In genomic region chr22:46148885-46149492, GRCh38 we compare ENCODE assay signal across 8 cellular contexts. TPM values are rescaled to one million over a fixed set of nuclear protein-coding genes. Genes with fewer than 3 reads are reported as not detected.
A peak's percentile ranks its signal among the peaks of the same experiment; 100 is the strongest.
DNase-seq lines count a peak whose midpoint lies in the region; ATAC-seq, FAIRE-seq and TF ChIP-seq lines count a peak whose summit lies in the region.

No MANE protein-coding gene starts in this region.

- intact Hi-C loops in activated CD8-positive, alpha-beta T cell treated with anti-CD3 and anti-CD28 coated beads for 36 hours (cut with micrococcal nuclease) = no loop called here

- H3K36me3 ChIP-seq in H7 (replicated peaks; ENCODE audit: control insufficient read depth, insufficient read depth, low read length) (no peaks in the 10 kb centered on the region), iPS-15b (ENCODE audit: control insufficient read depth, insufficient read depth, low read length) (no peaks in the 10 kb centered on the region), small intestine (ENCODE audit: control insufficient read depth in 2 of 2, insufficient read depth in 2 of 2, low read length in 2 of 2) (peaks cover 0 to 3% of the 10 kb centered on the region in 2 donors)

- no peak for ATAC-seq in activated CD8-positive, alpha-beta T cell treated with anti-CD3 and anti-CD28 coated beads for 36 hours
- ATAC-seq in GM21390 (IDR thresholded peaks at IDR 0.05; ENCODE audit: unreplicated experiment) (no peak), GM21381 (IDR thresholded peaks at IDR 0.05; ENCODE audit: unreplicated experiment) (no peak)

- FAIRE-seq in small intestine (lab: Jason Lieb, UNC) = no peak

- peak overlapping the region; percentile 96 to 97 for H3K27ac ChIP-seq in small intestine (ENCODE audit: low read depth in 1 of 2, low read length in 1 of 2)

- H3K4me1 Mint-ChIP-seq in activated CD8-positive, alpha-beta T cell treated with anti-CD3 and anti-CD28 coated beads for 36 hours (ENCODE audit: low read depth) = peaks cover 13% of the 10 kb centered on the region

- no peak overlapping the region for H3K9ac ChIP-seq in iPS-15b (ENCODE audit: low read depth, low read length)

- peak overlapping the region; percentile 70 for H3K4me3 Mint-ChIP-seq in activated CD8-positive, alpha-beta T cell treated with anti-CD3 and anti-CD28 coated beads for 36 hours

- peaks cover 51% of the 10 kb centered on the region for H3K27me3 ChIP-seq in H7 (ENCODE audit: control insufficient read depth, insufficient read depth, low read length)
- H3K27me3 ChIP-seq in iPS-15b (ENCODE audit: control insufficient read depth, insufficient read depth, low read length) = peaks cover 35% of the 10 kb centered on the region
- no peaks in the 10 kb centered on the region for H3K27me3 ChIP-seq in small intestine (ENCODE audit: control insufficient read depth in 2 of 2, insufficient read depth in 2 of 2, low read length in 2 of 2)

- DNase-seq in H7 (no peak), small intestine (peak; percentile 90), NCI-H1092 treated with DMSO at 0.1 percent for 48 hours (lab: John Stamatoyannopoulos, UW) (no peak), NCI-H1105 (lab: John Stamatoyannopoulos, UW) (no peak)
- DNase-seq in activated CD8-positive, alpha-beta T cell treated with anti-CD3 and anti-CD28 coated beads for 36 hours = peak; percentile 19

- H3K36me3 Mint-ChIP-seq in activated CD8-positive, alpha-beta T cell treated with anti-CD3 and anti-CD28 coated beads for 36 hours (ENCODE audit: low read depth) = peaks cover 8% of the 10 kb centered on the region

- TF ChIP-seq CTCF in activated CD8-positive, alpha-beta T cell treated with anti-CD3 and anti-CD28 coated beads for 36 hours (IDR thresholded peaks at IDR 0.05) = no peak

- H3K9me3 Mint-ChIP-seq in activated CD8-positive, alpha-beta T cell treated with anti-CD3 and anti-CD28 coated beads for 36 hours = no peaks in the 10 kb centered on the region

- 15 to 27% (median 22%) methylated on average over 10 of the region's 10 CpGs for WGBS in small intestine, 3 donors

- H3K4me1 ChIP-seq in iPS-15b (ENCODE audit: control insufficient read depth, insufficient read depth, low read length) (peaks cover 5% of the 10 kb centered on the region), small intestine (ENCODE audit: control insufficient read depth in 2 of 2, insufficient read depth in 1 of 2, low read depth in 1 of 2, low read length in 1 of 2) (peaks cover 5 to 8% of the 10 kb centered on the region in 2 donors)

- H3K27ac Mint-ChIP-seq in activated CD8-positive, alpha-beta T cell treated with anti-CD3 and anti-CD28 coated beads for 36 hours = no peak overlapping the region

- peak overlapping the region; percentile 62 for H3K4me3 ChIP-seq in H7 (ENCODE audit: insufficient read depth, low read depth, low read length)
- peak overlapping the region; percentile 59 for H3K4me3 ChIP-seq in iPS-15b (ENCODE audit: low read depth, low read length)
- peak overlapping the region in 1 of 2 donors; percentile 83 for H3K4me3 ChIP-seq in small intestine (ENCODE audit: low read depth in 1 of 2, low read length in 2 of 2)

- POLR2A ChIA-PET in activated CD8-positive, alpha-beta T cell treated with anti-CD3 and anti-CD28 coated beads for 36 hours (lab: Charles Lee) = interaction anchor here (0.7 to 1.4 kb wide), 4 partner anchors 79 to 187 kb away, joined by 3 to 4 read pairs (median 4); partner anchors contain the start of genes CDPF1 and TRMU

- H3K27me3 Mint-ChIP-seq in activated CD8-positive, alpha-beta T cell treated with anti-CD3 and anti-CD28 coated beads for 36 hours = peaks cover 7% of the 10 kb centered on the region

- H3K9me3 ChIP-seq in iPS-15b (ENCODE audit: control insufficient read depth, insufficient read depth, low read length) (no peaks in the 10 kb centered on the region), small intestine (ENCODE audit: control insufficient read depth, low read depth) (no peaks in the 10 kb centered on the region)

- CTCF ChIA-PET in activated CD8-positive, alpha-beta T cell treated with anti-CD3 and anti-CD28 coated beads for 36 hours (lab: Charles Lee) = interaction anchor here (0.7 to 1.3 kb wide), 2 partner anchors 32 to 143 kb away, joined by 4 read pairs; no protein-coding TSS in a partner anchor

RNA-seq across cellular contexts. Expression of gene PPARA, which starts 1.3 kb away (rescaled TPM):
- 1.2 and 7.8 TPM in 2 replicates for total RNA-seq in H7 (2014; rRNA removed; shearing (Covaris generic))
- total RNA-seq in activated CD8-positive, alpha-beta T cell treated with anti-CD3 and anti-CD28 coated beads for 36 hours = 10 to 100 TPM in 1 of 2 experiments, 1 to 10 TPM in 1; 9.1 to 11.8 TPM
- 10 to 100 TPM; 19.9 to 24.0 (median 21.9) TPM for polyA plus RNA-seq in small intestine

Comparison
In these comparisons a context has a peak if more than half of its experiments do, and no peak if none do; other contexts are left out.
1. DNase-seq: peak in activated CD8-positive, alpha-beta T cell treated with anti-CD3 and anti-CD28 coated beads for 36 hours (single experiment) and small intestine (single experiment); none in H7 (single experiment), NCI-H1092 treated with DMSO at 0.1 percent for 48 hours (single experiment) and NCI-H1105 (single experiment).